ENCODE assay signal across 9 cellular contexts in genomic region chr2:98514879-98515570, GRCh38.
DNase-seq lines count a peak whose midpoint lies in the region; ATAC-seq and TF ChIP-seq lines count a peak whose summit lies in the region.
"Had no signal": no experiment of that assay in that cellular context is flagged by ENCODE, and none has a peak within 500 bp of the region (broad histone marks: within the 10 kb centered on the region; RNA-seq: fewer than 3 reads in every experiment).

No MANE protein-coding gene starts in this region.

- TF ChIP-seq CTCF in chondrocyte (IDR thresholded peaks at IDR 0.05) (no peak), osteocyte (IDR thresholded peaks at IDR 0.05) (no peak), suprapubic skin (IDR thresholded peaks at IDR 0.05) (no peak)

- no peaks in the 10 kb centered on the region for H3K9me3 Mint-ChIP-seq in chondrocyte (ENCODE audit: low read depth)
- H3K9me3 Mint-ChIP-seq in osteocyte (ENCODE audit: unreplicated experiment) = no peaks in the 10 kb centered on the region

- TF ChIP-seq EP300 in suprapubic skin (IDR thresholded peaks at IDR 0.05) = no peak

- H3K27me3 Mint-ChIP-seq in chondrocyte (ENCODE audit: low read depth) = no peaks in the 10 kb centered on the region
- no peaks in the 10 kb centered on the region for H3K27me3 Mint-ChIP-seq in osteocyte (ENCODE audit: unreplicated experiment)

- peaks cover 1% of the 10 kb centered on the region for H3K36me3 ChIP-seq in suprapubic skin

- H3K27me3 ChIP-seq in suprapubic skin = no peaks in the 10 kb centered on the region

- H3K4me1 ChIP-seq in suprapubic skin = no peaks in the 10 kb centered on the region

- H3K4me3 Mint-ChIP-seq in chondrocyte (ENCODE audit: unreplicated experiment) (no peak overlapping the region), osteocyte (ENCODE audit: unreplicated experiment) (no peak overlapping the region)

- H3K27ac ChIP-seq in suprapubic skin = no peak overlapping the region

- H3K27ac Mint-ChIP-seq in chondrocyte (ENCODE audit: unreplicated experiment) (peak overlapping the region; percentile 70), osteocyte (ENCODE audit: unreplicated experiment) (peak overlapping the region; percentile 53)

- H3K36me3 Mint-ChIP-seq in chondrocyte (ENCODE audit: low read depth) (no peaks in the 10 kb centered on the region), osteocyte (ENCODE audit: unreplicated experiment) (no peaks in the 10 kb centered on the region)

- peak; percentile 39 for DNase-seq in M059J (ENCODE audit: low read depth)
- DNase-seq in chondrocyte (ENCODE audit: low spot score) = no peak
- DNase-seq in osteocyte (ENCODE audit: extremely low spot score, unreplicated experiment) = no peak
- no peak for DNase-seq in NCI-H524 treated with DMSO at 0.1 percent for 48 hours (lab: John Stamatoyannopoulos, UW)
- DNase-seq in NCI-H69 (lab: John Stamatoyannopoulos, UW) = no peak
- DNase-seq in suprapubic skin (ENCODE audit: low spot score in 2 of 2) = no peak
- DNase-seq: NCI-H187 treated with DMSO at 0.1 percent for 48 hours had no signal

- H3K4me1 Mint-ChIP-seq in chondrocyte (ENCODE audit: low read depth) (peaks cover 13% of the 10 kb centered on the region), osteocyte (ENCODE audit: unreplicated experiment) (peaks cover 21% of the 10 kb centered on the region)

- 64% methylated on average over 8 of the region's 8 CpGs for WGBS in suprapubic skin

- no peak for TF ChIP-seq POLR2A in suprapubic skin (IDR thresholded peaks at IDR 0.05)

- ATAC-seq in GM18517 (IDR thresholded peaks at IDR 0.05; ENCODE audit: unreplicated experiment) (peak; percentile 63), HG03095 (IDR thresholded peaks at IDR 0.05; ENCODE audit: unreplicated experiment) (no peak)

- no peak overlapping the region for H3K4me3 ChIP-seq in suprapubic skin

- no peaks in the 10 kb centered on the region for H3K9me3 ChIP-seq in suprapubic skin
